26 cellular contexts compared by ENCODE assay signal in the genomic region with DNA sequence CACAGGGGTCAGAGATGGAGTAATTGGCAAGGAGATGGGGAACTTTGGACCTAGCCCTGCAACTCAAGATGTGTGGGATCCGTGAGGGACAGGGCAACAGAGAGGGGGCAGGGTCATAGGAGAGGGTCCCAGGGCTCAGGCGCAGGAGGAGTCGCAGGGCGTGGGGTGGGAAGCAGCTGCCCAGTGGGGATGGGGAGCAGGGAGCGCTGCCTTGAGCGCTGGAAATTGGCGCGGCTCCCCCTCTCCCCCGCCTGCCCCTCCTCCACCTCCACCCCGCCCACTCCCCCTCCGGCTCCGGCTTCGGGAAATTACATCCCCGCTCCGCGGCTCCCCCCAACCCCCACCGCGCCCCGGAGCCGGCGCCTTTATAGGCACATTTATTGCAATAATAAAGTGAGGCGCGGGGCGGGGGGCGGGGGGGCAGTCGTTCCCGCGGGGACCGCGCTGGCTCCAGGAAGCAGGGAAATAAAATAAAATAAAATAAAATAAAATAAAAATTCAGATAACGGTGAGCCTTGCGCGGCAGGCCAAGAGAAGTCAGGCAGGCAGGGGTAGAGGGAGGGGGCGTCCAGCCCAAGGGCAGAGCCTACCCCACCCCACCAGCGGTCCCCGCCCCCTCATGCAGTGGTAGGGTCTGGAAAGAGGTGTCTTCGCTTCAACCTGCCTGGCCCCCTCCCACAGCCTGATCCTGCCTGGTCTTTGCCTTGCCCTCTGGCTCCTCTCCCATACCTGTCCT. TPM values are rescaled to one million over a fixed set of nuclear protein-coding genes. Genes with fewer than 3 reads are reported as not detected.
DNase-seq lines count a peak whose midpoint lies in the region; ATAC-seq and TF ChIP-seq lines count a peak whose summit lies in the region.
"Had no signal": no experiment of that assay in that cellular context is flagged by ENCODE, and none has a peak within 500 bp of the region (broad histone marks: within the 10 kb centered on the region; RNA-seq: fewer than 3 reads in every experiment).

No MANE protein-coding gene starts in this region.

- no peaks in the 10 kb centered on the region for H3K9me1 ChIP-seq in IMR-90 (ENCODE audit: insufficient read depth, low read length)

- H2BK5ac ChIP-seq in IMR-90 (ENCODE audit: low read depth, low read length, poor library complexity, severe bottlenecking) = no peak overlapping the region

- H3K27me3 ChIP-seq in Caco-2 (replicated peaks; ENCODE audit: control insufficient read depth, insufficient read depth, low read length) (peaks cover 9% of the 10 kb centered on the region), IMR-90 (ENCODE audit: control insufficient read depth, insufficient read depth, low read length) (peaks cover 73% of the 10 kb centered on the region), endodermal cell (ENCODE audit: control insufficient read depth, insufficient read depth, low read length, poor library complexity, severe bottlenecking) (peaks cover 98% of the 10 kb centered on the region), prostate gland (replicated peaks; ENCODE audit: insufficient read depth) (peaks cover 5% of the 10 kb centered on the region)

- H3K23ac ChIP-seq in IMR-90 (ENCODE audit: low read depth, low read length) = no peak overlapping the region

- H2BK15ac ChIP-seq in IMR-90 (ENCODE audit: low read depth, low read length) = no peak overlapping the region

- no peak overlapping the region for H2BK120ac ChIP-seq in IMR-90 (ENCODE audit: low read depth, low read length)

- POLR2A ChIA-PET in Caco-2 (lab: Charles Lee) = interaction anchor here (4.5 kb wide), 1 partner anchor 9 kb away, joined by 26 read pairs; a partner anchor contains a TSS
- POLR2A ChIA-PET in IMR-90 (lab: Charles Lee; ENCODE audit: unreplicated experiment) = interaction anchor here (1.2 kb wide), 1 partner anchor 10 kb away, joined by 5 read pairs; a partner anchor contains a TSS

- H3K14ac ChIP-seq in IMR-90 (replicated peaks; ENCODE audit: low read depth, low read length) = no peak overlapping the region

- peaks cover 27% of the 10 kb centered on the region for H4K20me1 ChIP-seq in IMR-90 (ENCODE audit: insufficient read depth, low read length)

- CTCF ChIA-PET in Caco-2 (lab: Charles Lee) (interaction anchor here (1.3 kb wide), 1 partner anchor 9 kb away, joined by 5 read pairs; a partner anchor contains a TSS), IMR-90 (lab: Yijun Ruan, JAX) (no interaction called here)

- H3K36me3 ChIP-seq in Caco-2 (ENCODE audit: control insufficient read depth, insufficient read depth, low read length) = no peaks in the 10 kb centered on the region
- no peaks in the 10 kb centered on the region for H3K36me3 ChIP-seq in IMR-90 (ENCODE audit: control insufficient read depth, insufficient read depth, low read length)
- H3K36me3 ChIP-seq in endodermal cell (ENCODE audit: control insufficient read depth, insufficient read depth, low read length) = no peaks in the 10 kb centered on the region
- H3K36me3 ChIP-seq in prostate gland = no peaks in the 10 kb centered on the region
- H3K36me3 ChIP-seq: BLaER1 treated with 17β-estradiol and CSF1 and Interleukin-3, amounts not matched to agents 10 nM and 100 nM; esophagus squamous epithelium; gastrocnemius medialis; Peyer's patch; sigmoid colon; SJSA1; upper lobe of right lung had no signal

- H3K4me3 ChIP-seq in Caco-2 (ENCODE audit: low read depth, low read length) = no peak overlapping the region
- H3K4me3 ChIP-seq in IMR-90 (ENCODE audit: insufficient read depth, low read depth, low read length) = no peak overlapping the region
- H3K4me3 ChIP-seq in endodermal cell (ENCODE audit: low read length) = peak overlapping the region; percentile 45
- no peak overlapping the region for H3K4me3 ChIP-seq in prostate gland
- H3K4me3 ChIP-seq: BLaER1 treated with 17β-estradiol and CSF1 and Interleukin-3, amounts not matched to agents 10 nM and 100 nM; body of pancreas; esophagus squamous epithelium; gastrocnemius medialis; Peyer's patch; sigmoid colon; SJSA1; upper lobe of right lung had no signal

- BruUV-seq in Caco-2 (replicated peaks; lab: Mats Ljungman, UMichigan) (no TSS peak), IMR-90 (replicated peaks; lab: Mats Ljungman, UMichigan) (no TSS peak)

- H4K91ac ChIP-seq in IMR-90 (ENCODE audit: insufficient read depth, low read depth, low read length) = no peak overlapping the region

- DNase-seq in Caco-2 (no peak), IMR-90 (no peak), endodermal cell (no peak), nephron progenitor cell (peak; percentile 63), prostate gland (ENCODE audit: low spot score) (no peak), GM10266 (ENCODE audit: extremely low spot score) (no peak), head of caudate nucleus (no peak)
- DNase-seq: ACHN; activated CD4-positive, alpha-beta T cell treated with anti-CD3 and anti-CD28 coated beads, Interleukin-2, amount 10 ng/mL, durations not matched to agents 7 days and 5 days; body of pancreas; effector memory CD8-positive, alpha-beta T cell; esophagus squamous epithelium; gastrocnemius medialis; KG1; kidney glomerular epithelial cell; NCI-H187; NCI-H345; Peyer's patch; sigmoid colon; T-helper 2 cell; upper lobe of right lung had no signal

- no peak overlapping the region for H2AFZ ChIP-seq in IMR-90 (replicated peaks; ENCODE audit: low read length, poor library complexity)

- intact Hi-C loops in Caco-2 (cut with micrococcal nuclease; ENCODE audit: unreplicated experiment) = no loop called here
- intact Hi-C loops in IMR-90 (cut with micrococcal nuclease) = no loop called here
- intact Hi-C loops in prostate gland (cut with DNase I) = no loop called here
- intact Hi-C loops in head of caudate nucleus (cut with DNase I) = loop anchor here (10.0 kb wide), 1 partner anchor 235 kb away; a partner anchor contains a TSS

- TF ChIP-seq POLR2A in IMR-90 (IDR thresholded peaks at IDR 0.05; ENCODE audit: low read depth, low read length) = no peak
- no peak for TF ChIP-seq POLR2A in prostate gland (IDR thresholded peaks at IDR 0.05)

- H4K8ac ChIP-seq in IMR-90 (ENCODE audit: low read depth in 2 of 2, low read length in 2 of 2) = no peak overlapping the region

- no peak overlapping the region for H3K27ac ChIP-seq in IMR-90 (ENCODE audit: insufficient read depth, low read length)
- H3K27ac ChIP-seq in endodermal cell (ENCODE audit: low read depth, low read length) = no peak overlapping the region
- no peak overlapping the region for H3K27ac ChIP-seq in prostate gland
- H3K27ac ChIP-seq: BLaER1 treated with 17β-estradiol and CSF1 and Interleukin-3, amounts not matched to agents 10 nM and 100 nM; body of pancreas; esophagus squamous epithelium; gastrocnemius medialis; Peyer's patch; sigmoid colon; SJSA1; upper lobe of right lung had no signal

- H3K56ac ChIP-seq in IMR-90 (ENCODE audit: extremely low read depth, insufficient read depth, low read length) = no peak overlapping the region

- no peak overlapping the region for H4K5ac ChIP-seq in IMR-90 (ENCODE audit: low read depth, low read length)

- H2AK5ac ChIP-seq in IMR-90 (ENCODE audit: low read depth, low read length) = no peak overlapping the region; the same call in 1 of the 2 replicates

- H2BK20ac ChIP-seq in IMR-90 (ENCODE audit: low read depth, low read length) = no peak overlapping the region

- H2AK9ac ChIP-seq in IMR-90 (replicated peaks; ENCODE audit: low read depth, low read length, poor library complexity) = peak overlapping the region; percentile 82

- no peak for ATAC-seq in IMR-90 (ENCODE audit: low read depth)
- ATAC-seq in stimulated activated memory B cell treated with anti-CD40 and anti-IgM and Interleukin-4, amounts not matched to agents 10 μg/mL and 1 μg/mL and 100 μg/mL, for 72 hours = no peak
- ATAC-seq: body of pancreas; effector memory CD8-positive, alpha-beta T cell; gastrocnemius medialis; upper lobe of right lung had no signal

- no CpG with 5 or more reads among the region's 37 CpGs for WGBS in IMR-90 (ENCODE audit: extremely low coverage in 2 of 2, insufficient read length in 1 of 2), 2 experiments
- 5 to 11% methylated on average over 5 to 28 of the region's 37 CpGs for WGBS in endodermal cell (ENCODE audit: insufficient coverage in 1 of 2, insufficient read length in 1 of 2), 2 experiments
- WGBS in prostate gland = 5% methylated on average over 37 of the region's 37 CpGs

- TF ChIP-seq CTCF in Caco-2 (IDR thresholded peaks at IDR 0.05; ENCODE audit: insufficient read depth in 1 of 2, low read depth in 1 of 2, low read length in 1 of 2, severe bottlenecking in 1 of 2, unreplicated experiment in 1 of 2) (no peak), IMR-90 (conservative IDR thresholded peaks at IDR 0.05; ENCODE audit: low read depth, low read length) (no peak), endodermal cell (conservative IDR thresholded peaks at IDR 0.05) (no peak), nephron progenitor cell (IDR thresholded peaks at IDR 0.05) (no peak), prostate gland (IDR thresholded peaks at IDR 0.05) (no peak), GM10266 (IDR thresholded peaks at IDR 0.05; ENCODE audit: control insufficient read depth, insufficient read depth, low read depth, missing control alignments) (no peak)

- H3K27me3 Mint-ChIP-seq in Caco-2 (ENCODE audit: insufficient read depth, unreplicated experiment) (peaks cover 24% of the 10 kb centered on the region), endodermal cell (ENCODE audit: insufficient read depth) (peaks cover 94% of the 10 kb centered on the region), nephron progenitor cell (ENCODE audit: low read depth, poor library complexity) (peaks cover 85% of the 10 kb centered on the region)
- H3K27me3 Mint-ChIP-seq in stimulated activated memory B cell treated with anti-CD40 and anti-IgM and Interleukin-4, amounts not matched to agents 10 μg/mL and 1 μg/mL and 100 μg/mL, for 72 hours = peaks cover 86% of the 10 kb centered on the region

- no peaks in the 10 kb centered on the region for H3K9me3 ChIP-seq in Caco-2
- no peaks in the 10 kb centered on the region for H3K9me3 ChIP-seq in IMR-90 (ENCODE audit: control insufficient read depth, insufficient read depth, low read length)
- no peaks in the 10 kb centered on the region for H3K9me3 ChIP-seq in endodermal cell (ENCODE audit: control insufficient read depth, low read length)
- H3K9me3 ChIP-seq in prostate gland = no peaks in the 10 kb centered on the region
- H3K9me3 ChIP-seq: BLaER1 treated with 17β-estradiol and CSF1 and Interleukin-3, amounts not matched to agents 10 nM and 100 nM; body of pancreas; esophagus squamous epithelium; gastrocnemius medialis; sigmoid colon; SJSA1; upper lobe of right lung had no signal

- H3K9me3 Mint-ChIP-seq in Caco-2 (ENCODE audit: unreplicated experiment) (no peaks in the 10 kb centered on the region), endodermal cell (no peaks in the 10 kb centered on the region), nephron progenitor cell (no peaks in the 10 kb centered on the region)
- H3K9me3 Mint-ChIP-seq in stimulated activated memory B cell treated with anti-CD40 and anti-IgM and Interleukin-4, amounts not matched to agents 10 μg/mL and 1 μg/mL and 100 μg/mL, for 72 hours = no peaks in the 10 kb centered on the region
- H3K9me3 Mint-ChIP-seq: activated CD4-positive, alpha-beta T cell treated with anti-CD3 and anti-CD28 coated beads, Interleukin-2, amount 10 ng/mL, durations not matched to agents 7 days and 5 days; activated T-helper 2 cell treated with anti-CD3 and anti-CD28 coated beads, Interferon-gamma antibody, Interleukin-2, Interleukin-4, amounts not matched to agents 10 μg/mL and 5 μg/mL and 100 μg/mL, durations not matched to agents 14 hours and 24 hours and 36 hours; effector memory CD8-positive, alpha-beta T cell had no signal

- peaks cover 0 to 7% of the 10 kb centered on the region in 2 experiments; a peak in 1 of 4 replicates for H3K79me1 ChIP-seq in IMR-90 (ENCODE audit: low read depth in 1 of 2, low read length in 2 of 2)

- no peak overlapping the region for H3K4me2 ChIP-seq in IMR-90 (ENCODE audit: low read depth, low read length)
- H3K4me2 ChIP-seq: BLaER1 treated with 17β-estradiol and CSF1 and Interleukin-3, amounts not matched to agents 10 nM and 100 nM had no signal

- dilution Hi-C loops in IMR-90 (cut with HindIII; ENCODE audit: low sequenced_read_pairs, unreplicated experiment) = no loop called here

- H3K4me3 Mint-ChIP-seq in Caco-2 (ENCODE audit: unreplicated experiment) (peak overlapping the region; percentile 18), endodermal cell (peak overlapping the region; percentile 30), nephron progenitor cell (peak overlapping the region; percentile 85)
- H3K4me3 Mint-ChIP-seq in stimulated activated memory B cell treated with anti-CD40 and anti-IgM and Interleukin-4, amounts not matched to agents 10 μg/mL and 1 μg/mL and 100 μg/mL, for 72 hours = no peak overlapping the region
- H3K4me3 Mint-ChIP-seq: activated CD4-positive, alpha-beta T cell treated with anti-CD3 and anti-CD28 coated beads, Interleukin-2, amount 10 ng/mL, durations not matched to agents 7 days and 5 days; effector memory CD8-positive, alpha-beta T cell had no signal

- no peak for TF ChIP-seq RAD21 in IMR-90 (IDR thresholded peaks at IDR 0.05; ENCODE audit: low read length)

- H3K4ac ChIP-seq in IMR-90 (ENCODE audit: low read depth, low read length) = no peak overlapping the region

- no peak overlapping the region for H3K18ac ChIP-seq in IMR-90 (ENCODE audit: low read depth, low read length)

- H3K4me1 ChIP-seq in Caco-2 = peaks cover 10% of the 10 kb centered on the region
- peaks cover 5% of the 10 kb centered on the region; the same call in 1 of the 2 replicates for H3K4me1 ChIP-seq in IMR-90 (ENCODE audit: control insufficient read depth, insufficient read depth, low read length)
- H3K4me1 ChIP-seq in endodermal cell (ENCODE audit: control insufficient read depth, insufficient read depth, low read length) = peaks cover 4% of the 10 kb centered on the region
- peaks cover 12% of the 10 kb centered on the region for H3K4me1 ChIP-seq in prostate gland (replicated peaks)

- H3K9ac ChIP-seq in IMR-90 (ENCODE audit: low read depth, low read length) (no peak overlapping the region), endodermal cell (ENCODE audit: extremely low read depth, low read length, poor library complexity, severe bottlenecking) (no peak overlapping the region)
- H3K9ac ChIP-seq: BLaER1 treated with 17β-estradiol and CSF1 and Interleukin-3, amounts not matched to agents 10 nM and 100 nM had no signal

- in situ Hi-C loops in IMR-90 (cut with MboI; ENCODE audit: low sequenced_read_pairs) = no loop called here

- peaks cover 22% of the 10 kb centered on the region for H3K36me3 Mint-ChIP-seq in Caco-2 (ENCODE audit: insufficient read depth, unreplicated experiment)
- no peaks in the 10 kb centered on the region for H3K36me3 Mint-ChIP-seq in endodermal cell (ENCODE audit: low read depth)
- H3K36me3 Mint-ChIP-seq in nephron progenitor cell (ENCODE audit: low read depth) = no peaks in the 10 kb centered on the region
- H3K36me3 Mint-ChIP-seq in stimulated activated memory B cell treated with anti-CD40 and anti-IgM and Interleukin-4, amounts not matched to agents 10 μg/mL and 1 μg/mL and 100 μg/mL, for 72 hours = no peaks in the 10 kb centered on the region

- H3K4me1 Mint-ChIP-seq in Caco-2 (ENCODE audit: low read depth, unreplicated experiment) (peaks cover 22% of the 10 kb centered on the region), endodermal cell (peaks cover 41% of the 10 kb centered on the region), nephron progenitor cell (peaks cover 85% of the 10 kb centered on the region)
- H3K4me1 Mint-ChIP-seq in stimulated activated memory B cell treated with anti-CD40 and anti-IgM and Interleukin-4, amounts not matched to agents 10 μg/mL and 1 μg/mL and 100 μg/mL, for 72 hours = peaks cover 74% of the 10 kb centered on the region

- H3K27ac Mint-ChIP-seq in Caco-2 (ENCODE audit: unreplicated experiment) = no peak overlapping the region
- H3K27ac Mint-ChIP-seq in endodermal cell = no peak overlapping the region
- no peak overlapping the region for H3K27ac Mint-ChIP-seq in nephron progenitor cell
- no peak overlapping the region for H3K27ac Mint-ChIP-seq in stimulated activated memory B cell treated with anti-CD40 and anti-IgM and Interleukin-4, amounts not matched to agents 10 μg/mL and 1 μg/mL and 100 μg/mL, for 72 hours
- H3K27ac Mint-ChIP-seq: activated CD4-positive, alpha-beta T cell treated with anti-CD3 and anti-CD28 coated beads, Interleukin-2, amount 10 ng/mL, durations not matched to agents 7 days and 5 days; activated T-helper 2 cell treated with anti-CD3 and anti-CD28 coated beads, Interferon-gamma antibody, Interleukin-2, Interleukin-4, amounts not matched to agents 10 μg/mL and 5 μg/mL and 100 μg/mL, durations not matched to agents 14 hours and 24 hours and 36 hours had no signal

RNA-seq across cellular contexts. Expression of a gene that starts 3.6 kb away (rescaled TPM):
- total RNA-seq in Caco-2 (2022) (10.0 and 10.6 TPM in 2 replicates), IMR-90 (2012; rRNA removed) (0.36 and 0.56 TPM in 2 replicates), endodermal cell (1 to 10 TPM in 1 of 2 donors, under 1 TPM in 1; 0.31 to 1.1 TPM), prostate gland (10 to 100 TPM; 10.2 to 18.1 TPM)
- polyA plus RNA-seq in IMR-90 (2012; rRNA removed) = 3.3 and 3.8 TPM in 2 replicates
- 4.8 and 7.5 TPM in 2 replicates for polyA plus RNA-seq in IMR-90 (2012; cell fraction: cytosol; rRNA removed)
- polyA plus RNA-seq in IMR-90 (2012; cell fraction: nucleus; rRNA removed; ENCODE audit: low replicate concordance) = 3.3 and 5.8 TPM in 2 replicates
- 7.8 TPM for polyA plus RNA-seq in endodermal cell (2013, experiment 1 of 2)
- 6.4 TPM for polyA plus RNA-seq in endodermal cell (2013, experiment 2 of 2)
- total RNA-seq: gastrocnemius medialis, Peyer's patch, sigmoid colon, subcutaneous adipose tissue, upper lobe of right lung had no signal

RNA-seq across cellular contexts. Expression of a gene that starts 9.3 kb away (rescaled TPM):
- total RNA-seq in Caco-2 (2022) (387 and 466 TPM in 2 replicates), IMR-90 (2012; rRNA removed) (225 and 266 TPM in 2 replicates), endodermal cell (100 to 1,000 TPM in 1 of 2 donors, 10 to 100 TPM in 1; 76.7 to 134 TPM), prostate gland (10 to 100 TPM; 49.6 to 51.4 TPM)
- polyA plus RNA-seq in IMR-90 (2012; rRNA removed) = 302 and 364 TPM in 2 replicates
- 201 and 323 TPM in 2 replicates for polyA plus RNA-seq in IMR-90 (2012; cell fraction: cytosol; rRNA removed)
- 303 and 511 TPM in 2 replicates for polyA plus RNA-seq in IMR-90 (2012; cell fraction: nucleus; rRNA removed; ENCODE audit: low replicate concordance)
- 141 TPM for polyA plus RNA-seq in endodermal cell (2013, experiment 1 of 2)
- 96.2 TPM for polyA plus RNA-seq in endodermal cell (2013, experiment 2 of 2)

RNA-seq across cellular contexts. Expression of a gene that starts 30.8 kb away (rescaled TPM):
- total RNA-seq in Caco-2 (2022) (0.70 and 1.3 TPM in 2 replicates), IMR-90 (2012; rRNA removed) (under 0.01 and 0.18 TPM in 2 replicates), endodermal cell (1 to 10 TPM; 5.9 to 6.8 TPM), prostate gland (10 to 100 TPM in 1 of 2 donors, 1 to 10 TPM in 1; 4.8 to 20.9 TPM)
- polyA plus RNA-seq in IMR-90 (2012; rRNA removed) = 0.67 and 0.80 TPM in 2 replicates
- polyA plus RNA-seq in IMR-90 (2012; cell fraction: cytosol; rRNA removed) = 0.13 and 0.66 TPM in 2 replicates
- 2.9 and 4.4 TPM in 2 replicates for polyA plus RNA-seq in IMR-90 (2012; cell fraction: nucleus; rRNA removed; ENCODE audit: low replicate concordance)
- polyA plus RNA-seq in endodermal cell (2013, experiment 1 of 2) = 2.5 TPM
- 1.9 TPM for polyA plus RNA-seq in endodermal cell (2013, experiment 2 of 2)
